Comparison of ENCODE assay signal across 2 cellular contexts in genomic region chr7:44965937-44966730, GRCh38.
TF ChIP-seq lines count a peak whose summit lies in the region.

No MANE protein-coding gene starts in this region.

TF ChIP-seq in GM12891, 5 proteins besides CTCF, POLR2A, EP300 and RAD21:
- TF ChIP-seq POLR2AphosphoS5 (IDR thresholded peaks at IDR 0.05; ENCODE audit: low read depth, low read length), result no peak
- TF ChIP-seq SPI1 (IDR thresholded peaks at IDR 0.05; ENCODE audit: low read depth, low read length), result no peak
- TF ChIP-seq PAX5 (IDR thresholded peaks at IDR 0.05; ENCODE audit: insufficient read depth, low read length, severe bottlenecking), result no peak
- TF ChIP-seq POU2F2 (IDR thresholded peaks at IDR 0.05; ENCODE audit: low read depth, low read length), result 0 out of 2 replicates have a peak, but pooled peaks have one; percentile 7
- TF ChIP-seq TAF1 (IDR thresholded peaks at IDR 0.05; ENCODE audit: low read depth, low read length), result no peak
TF ChIP-seq in GM12891: peak in this region for 1.

TF ChIP-seq in GM12878, 131 proteins besides CTCF, POLR2A, EP300 and RAD21:
- TF ChIP-seq, protein P1, sequence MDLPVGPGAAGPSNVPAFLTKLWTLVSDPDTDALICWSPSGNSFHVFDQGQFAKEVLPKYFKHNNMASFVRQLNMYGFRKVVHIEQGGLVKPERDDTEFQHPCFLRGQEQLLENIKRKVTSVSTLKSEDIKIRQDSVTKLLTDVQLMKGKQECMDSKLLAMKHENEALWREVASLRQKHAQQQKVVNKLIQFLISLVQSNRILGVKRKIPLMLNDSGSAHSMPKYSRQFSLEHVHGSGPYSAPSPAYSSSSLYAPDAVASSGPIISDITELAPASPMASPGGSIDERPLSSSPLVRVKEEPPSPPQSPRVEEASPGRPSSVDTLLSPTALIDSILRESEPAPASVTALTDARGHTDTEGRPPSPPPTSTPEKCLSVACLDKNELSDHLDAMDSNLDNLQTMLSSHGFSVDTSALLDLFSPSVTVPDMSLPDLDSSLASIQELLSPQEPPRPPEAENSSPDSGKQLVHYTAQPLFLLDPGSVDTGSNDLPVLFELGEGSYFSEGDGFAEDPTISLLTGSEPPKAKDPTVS (IDR thresholded peaks at IDR 0.05; ENCODE audit: low read depth, low read length), result no peak
- TF ChIP-seq ESRRA (IDR thresholded peaks at IDR 0.05; ENCODE audit: low read length) (no peak), YY1 (IDR thresholded peaks at IDR 0.05; ENCODE audit: low read depth, low read length) (no peak), ZNF384 (IDR thresholded peaks at IDR 0.05; ENCODE audit: borderline replicate concordance, low read depth, low read length) (no peak), SKIL (IDR thresholded peaks at IDR 0.05; ENCODE audit: low read depth, poor library complexity, severe bottlenecking) (no peak), POLR2AphosphoS2 (IDR thresholded peaks at IDR 0.05; ENCODE audit: low read depth, low read length) (peak; percentile 63; the same call in 1 of the 2 replicates), CUX1 (IDR thresholded peaks at IDR 0.05; ENCODE audit: insufficient replicate concordance, low read depth, low read length) (no peak), LARP7 (IDR thresholded peaks at IDR 0.05) (no peak), CHD2 (IDR thresholded peaks at IDR 0.05; ENCODE audit: borderline replicate concordance, low read depth, low read length) (no peak), E4F1 (IDR thresholded peaks at IDR 0.05; ENCODE audit: borderline replicate concordance, partially characterized antibody) (no peak), BCL11A (IDR thresholded peaks at IDR 0.05; ENCODE audit: low read depth, low read length) (no peak)
- TF ChIP-seq, protein P2, sequence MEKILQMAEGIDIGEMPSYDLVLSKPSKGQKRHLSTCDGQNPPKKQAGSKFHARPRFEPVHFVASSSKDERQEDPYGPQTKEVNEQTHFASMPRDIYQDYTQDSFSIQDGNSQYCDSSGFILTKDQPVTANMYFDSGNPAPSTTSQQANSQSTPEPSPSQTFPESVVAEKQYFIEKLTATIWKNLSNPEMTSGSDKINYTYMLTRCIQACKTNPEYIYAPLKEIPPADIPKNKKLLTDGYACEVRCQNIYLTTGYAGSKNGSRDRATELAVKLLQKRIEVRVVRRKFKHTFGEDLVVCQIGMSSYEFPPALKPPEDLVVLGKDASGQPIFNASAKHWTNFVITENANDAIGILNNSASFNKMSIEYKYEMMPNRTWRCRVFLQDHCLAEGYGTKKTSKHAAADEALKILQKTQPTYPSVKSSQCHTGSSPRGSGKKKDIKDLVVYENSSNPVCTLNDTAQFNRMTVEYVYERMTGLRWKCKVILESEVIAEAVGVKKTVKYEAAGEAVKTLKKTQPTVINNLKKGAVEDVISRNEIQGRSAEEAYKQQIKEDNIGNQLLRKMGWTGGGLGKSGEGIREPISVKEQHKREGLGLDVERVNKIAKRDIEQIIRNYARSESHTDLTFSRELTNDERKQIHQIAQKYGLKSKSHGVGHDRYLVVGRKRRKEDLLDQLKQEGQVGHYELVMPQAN (conservative IDR thresholded peaks at IDR 0.05), result no peak
- TF ChIP-seq, protein P3, sequence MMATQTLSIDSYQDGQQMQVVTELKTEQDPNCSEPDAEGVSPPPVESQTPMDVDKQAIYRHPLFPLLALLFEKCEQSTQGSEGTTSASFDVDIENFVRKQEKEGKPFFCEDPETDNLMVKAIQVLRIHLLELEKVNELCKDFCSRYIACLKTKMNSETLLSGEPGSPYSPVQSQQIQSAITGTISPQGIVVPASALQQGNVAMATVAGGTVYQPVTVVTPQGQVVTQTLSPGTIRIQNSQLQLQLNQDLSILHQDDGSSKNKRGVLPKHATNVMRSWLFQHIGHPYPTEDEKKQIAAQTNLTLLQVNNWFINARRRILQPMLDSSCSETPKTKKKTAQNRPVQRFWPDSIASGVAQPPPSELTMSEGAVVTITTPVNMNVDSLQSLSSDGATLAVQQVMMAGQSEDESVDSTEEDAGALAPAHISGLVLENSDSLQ (IDR thresholded peaks at IDR 0.05), result no peak
- TF ChIP-seq, protein P4, sequence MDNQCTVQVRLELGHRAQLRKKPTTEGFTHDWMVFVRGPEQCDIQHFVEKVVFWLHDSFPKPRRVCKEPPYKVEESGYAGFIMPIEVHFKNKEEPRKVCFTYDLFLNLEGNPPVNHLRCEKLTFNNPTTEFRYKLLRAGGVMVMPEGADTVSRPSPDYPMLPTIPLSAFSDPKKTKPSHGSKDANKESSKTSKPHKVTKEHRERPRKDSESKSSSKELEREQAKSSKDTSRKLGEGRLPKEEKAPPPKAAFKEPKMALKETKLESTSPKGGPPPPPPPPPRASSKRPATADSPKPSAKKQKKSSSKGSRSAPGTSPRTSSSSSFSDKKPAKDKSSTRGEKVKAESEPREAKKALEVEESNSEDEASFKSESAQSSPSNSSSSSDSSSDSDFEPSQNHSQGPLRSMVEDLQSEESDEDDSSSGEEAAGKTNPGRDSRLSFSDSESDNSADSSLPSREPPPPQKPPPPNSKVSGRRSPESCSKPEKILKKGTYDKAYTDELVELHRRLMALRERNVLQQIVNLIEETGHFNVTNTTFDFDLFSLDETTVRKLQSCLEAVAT (IDR thresholded peaks at IDR 0.05), result no peak
- TF ChIP-seq, protein P5, sequence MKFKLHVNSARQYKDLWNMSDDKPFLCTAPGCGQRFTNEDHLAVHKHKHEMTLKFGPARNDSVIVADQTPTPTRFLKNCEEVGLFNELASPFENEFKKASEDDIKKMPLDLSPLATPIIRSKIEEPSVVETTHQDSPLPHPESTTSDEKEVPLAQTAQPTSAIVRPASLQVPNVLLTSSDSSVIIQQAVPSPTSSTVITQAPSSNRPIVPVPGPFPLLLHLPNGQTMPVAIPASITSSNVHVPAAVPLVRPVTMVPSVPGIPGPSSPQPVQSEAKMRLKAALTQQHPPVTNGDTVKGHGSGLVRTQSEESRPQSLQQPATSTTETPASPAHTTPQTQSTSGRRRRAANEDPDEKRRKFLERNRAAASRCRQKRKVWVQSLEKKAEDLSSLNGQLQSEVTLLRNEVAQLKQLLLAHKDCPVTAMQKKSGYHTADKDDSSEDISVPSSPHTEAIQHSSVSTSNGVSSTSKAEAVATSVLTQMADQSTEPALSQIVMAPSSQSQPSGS (IDR thresholded peaks at IDR 0.05; ENCODE audit: low read length), result 0 out of 2 replicates have a peak, but pooled peaks have one; percentile 15
TF ChIP-seq in GM12878: peak in this region for 2.
